ENCODE assay signal across 20 cellular contexts in the genomic region with DNA sequence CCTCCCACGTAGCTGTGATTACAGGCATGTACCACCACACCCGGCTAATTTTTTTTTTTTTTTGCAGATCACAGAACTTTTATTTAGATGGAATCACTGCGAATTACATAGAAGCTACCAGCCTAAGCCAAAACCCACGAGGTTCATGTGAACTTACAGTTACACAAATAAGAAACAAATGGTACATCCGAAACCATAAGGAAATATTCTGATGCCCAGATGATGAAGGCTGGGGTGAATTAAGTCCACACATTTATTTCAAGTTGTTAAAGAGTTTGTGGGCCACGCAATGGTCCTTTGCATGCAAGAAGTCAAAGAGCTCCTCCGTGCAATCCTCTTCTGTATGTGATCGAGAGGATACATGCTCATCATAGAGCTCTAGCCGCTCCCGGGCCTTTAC.
"Had no signal": no experiment of that assay in that cellular context is flagged by ENCODE, and none has a peak within 500 bp of the region (broad histone marks: within the 10 kb centered on the region; RNA-seq: fewer than 3 reads in every experiment).

No MANE protein-coding gene starts in this region.

- H3K9me3 ChIP-seq: SJCRH30 had no signal

- H3K36me3 ChIP-seq: SJCRH30 had no signal

- H3K27me3 ChIP-seq: SJCRH30 had no signal

- DNase-seq: KBM-7, MV-4-11, NCI-H1048, NCI-H1105, NCI-H1436 treated with DMSO at 0.1 percent for 48 hours, NCI-H1694, NCI-H187 treated with DMSO at 0.1 percent for 48 hours, NCI-H2081, NCI-H2107, NCI-H226, NCI-H446, NCI-H510A, NCI-H524 treated with DMSO at 0.1 percent for 48 hours, NCI-H69, NCI-H774, RPMI8226, SHP77 treated with DMSO at 0.1 percent for 48 hours, SJCRH30 had no signal

- H3K4me3 ChIP-seq: SJCRH30 had no signal

- FAIRE-seq: HTR-8/SVneo, RCC 7860 had no signal

- H3K27ac ChIP-seq: SJCRH30 had no signal
